16 cellular contexts compared by ENCODE assay signal in genomic region chr12:119375619-119376018, GRCh38. TPM values are rescaled to one million over a fixed set of nuclear protein-coding genes. Genes with fewer than 3 reads are reported as not detected.
DNase-seq lines count a peak whose midpoint lies in the region; ATAC-seq lines count a peak whose summit lies in the region.
"Had no signal": no experiment of that assay in that cellular context is flagged by ENCODE, and none has a peak within 500 bp of the region (broad histone marks: within the 10 kb centered on the region; RNA-seq: fewer than 3 reads in every experiment).

No MANE protein-coding gene starts in this region.

- peaks cover 6% of the 10 kb centered on the region for H3K27me3 Mint-ChIP-seq in T-helper 17 cell

- H3K9me3 ChIP-seq in T-helper 17 cell (ENCODE audit: control insufficient read depth, low read length, poor library complexity, severe bottlenecking): no peaks in the 10 kb centered on the region
- H3K9me3 ChIP-seq: colonic mucosa, Peyer's patch had no signal

- ATAC-seq in HG02938 (IDR thresholded peaks at IDR 0.05; ENCODE audit: unreplicated experiment): no peak
- ATAC-seq in T-helper 17 cell: no peak
- ATAC-seq: T-cell had no signal

- no peak overlapping the region for H3K27ac Mint-ChIP-seq in T-helper 17 cell
- H3K27ac Mint-ChIP-seq: CD4-positive, alpha-beta memory T cell; HFFc6; natural killer cell; T-cell had no signal

- peak; percentile 1 for DNase-seq in G401 (ENCODE audit: low spot score)
- DNase-seq in GM19238 (ENCODE audit: insufficient read length, low spot score): peak; percentile 16
- peak; percentile 21 for DNase-seq in NOMO-1 treated with dmso at 0.1 percent for 144 hours (lab: John Stamatoyannopoulos, UW; ENCODE audit: unreplicated experiment)
- peak; percentile 87 for DNase-seq in medulla oblongata (ENCODE audit: extremely low spot score)
- no peak for DNase-seq in GM03348 (ENCODE audit: low spot score)
- DNase-seq in T-helper 17 cell: no peak
- DNase-seq: activated CD4-positive, alpha-beta T cell treated with anti-CD3 and anti-CD28 coated beads for 4 hours; CD4-positive, alpha-beta memory T cell; colonic mucosa; HFFc6; natural killer cell; Peyer's patch; stimulated activated CD4-positive, alpha-beta T cell treated with anti-CD3 and anti-CD28 coated beads, Interleukin-2, amount 100 ng/mL, for 48 hours; T-cell had no signal

- no peak overlapping the region for H3K4me3 Mint-ChIP-seq in T-helper 17 cell
- H3K4me3 Mint-ChIP-seq: CD4-positive, alpha-beta memory T cell; HFFc6; natural killer cell; T-cell had no signal

- in situ Hi-C loops in G401 (cut with HindIII; ENCODE audit: low sequenced_read_pairs): no loop called here

- H3K36me3 Mint-ChIP-seq in T-helper 17 cell (ENCODE audit: low read depth): no peaks in the 10 kb centered on the region
- H3K36me3 Mint-ChIP-seq: CD4-positive, alpha-beta memory T cell; natural killer cell; T-cell had no signal

- no peaks in the 10 kb centered on the region for H3K4me1 Mint-ChIP-seq in T-helper 17 cell
- H3K4me1 Mint-ChIP-seq: CD4-positive, alpha-beta memory T cell; natural killer cell; T-cell had no signal

RNA-seq across cellular contexts. Expression of gene CCDC60, which starts 41.1 kb away (rescaled TPM):
- not detected in 2 replicates for total RNA-seq in G401 (2014; rRNA removed; shearing (Covaris generic))
- total RNA-seq in T-helper 17 cell: not detected
- total RNA-seq: CD4-positive, alpha-beta memory T cell; epithelial cell of proximal tubule; HFFc6; natural killer cell; T-cell had no signal

Comparison
In these comparisons a context has a peak if more than half of its experiments do, and no peak if none do; other contexts are left out.
1. DNase-seq: peak in G401 (single experiment), GM19238 (single experiment), NOMO-1 treated with dmso at 0.1 percent for 144 hours (single experiment) and medulla oblongata (single experiment); none in GM03348 (single experiment) and T-helper 17 cell (0 of 3).